ENCODE assay signal across 1 cellular context in genomic region chr5:141419074-141419880, GRCh38.
TF ChIP-seq lines count a peak whose summit lies in the region.

No MANE protein-coding gene starts in this region.

TF ChIP-seq in IMR-90, 13 proteins besides CTCF, POLR2A, EP300 and RAD21:
- TF ChIP-seq MAZ (IDR thresholded peaks at IDR 0.05; ENCODE audit: borderline replicate concordance, low read depth, low read length) (no peak), MXI1 (IDR thresholded peaks at IDR 0.05; ENCODE audit: borderline replicate concordance, low read depth, low read length) (no peak)
